ENCODE assay signal across 23 cellular contexts in the genomic region with DNA sequence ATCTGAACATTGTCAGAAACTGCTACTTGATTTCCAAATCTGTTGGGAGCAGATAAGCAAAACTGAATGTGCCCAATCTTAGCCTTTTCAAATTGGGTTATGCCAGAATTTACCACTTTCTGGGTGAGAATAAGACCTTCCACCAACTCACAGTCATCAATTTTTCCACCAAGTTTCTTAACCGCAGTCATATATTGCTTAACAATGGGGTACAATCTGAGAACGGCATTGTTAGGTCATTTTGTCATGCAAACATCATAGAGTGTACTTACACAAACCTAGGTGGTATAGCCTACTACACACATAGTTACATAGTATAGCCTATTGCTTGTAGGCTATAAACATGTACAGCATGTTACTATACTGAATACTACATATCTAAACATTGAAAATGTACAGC.
"Had no signal": no experiment of that assay in that cellular context is flagged by ENCODE, and none has a peak within 500 bp of the region (broad histone marks: within the 10 kb centered on the region; RNA-seq: fewer than 3 reads in every experiment).

No MANE protein-coding gene starts in this region.

- ATAC-seq: Right ventricle myocardium inferior, T-cell had no signal

- H3K9me3 Mint-ChIP-seq: T-cell; T-helper 1 cell treated with Interleukin-12 subunit alpha and Interleukin-12 subunit beta and Interleukin-4 antibody, amounts not matched to agents 30 μg/mL and 1 μg/mL, for 36 hours had no signal

- H3K36me3 Mint-ChIP-seq: T-cell had no signal

- DNase-seq: Karpas-422, KG1, MG63, NCI-H1092 treated with DMSO at 0.1 percent for 48 hours, NCI-H1436, NCI-H187, NCI-H2029, NCI-H2081 treated with DMSO at 0.1 percent for 48 hours, NCI-H2171, NCI-H226, NCI-H446, NCI-H510A, NCI-H524 treated with DMSO at 0.1 percent for 48 hours, NCI-H69, NCI-H774, PC-9, Peyer's patch, SHP77 treated with DMSO at 0.1 percent for 48 hours, SK-N-SH, SW 1271, T-cell had no signal

- H3K4me3 Mint-ChIP-seq: T-cell; T-helper 1 cell treated with Interleukin-12 subunit alpha and Interleukin-12 subunit beta and Interleukin-4 antibody, amounts not matched to agents 30 μg/mL and 1 μg/mL, for 36 hours had no signal

- H3K4me1 Mint-ChIP-seq: T-cell had no signal
